Comparison of ENCODE assay signal across 9 cellular contexts in genomic region chr12:52041695-52042123, GRCh38. TPM values are rescaled to one million over a fixed set of nuclear protein-coding genes. Genes with fewer than 3 reads are reported as not detected.
DNase-seq lines count a peak whose midpoint lies in the region; ATAC-seq and TF ChIP-seq lines count a peak whose summit lies in the region.
"Had no signal": no experiment of that assay in that cellular context is flagged by ENCODE, and none has a peak within 500 bp of the region (broad histone marks: within the 10 kb centered on the region; RNA-seq: fewer than 3 reads in every experiment).

No MANE protein-coding gene starts in this region.

- H3K27ac ChIP-seq in tibial artery = peak overlapping the region; percentile 96

- no peak for TF ChIP-seq CTCF in tibial artery (IDR thresholded peaks at IDR 0.05)

- H3K9me3 ChIP-seq in tibial artery = no peaks in the 10 kb centered on the region

- no peaks in the 10 kb centered on the region for H3K27me3 ChIP-seq in tibial artery

- peaks cover 0 to 10% (median 0%) of the 10 kb centered on the region in 3 donors for H3K36me3 ChIP-seq in tibial artery

- intact Hi-C loops in left cardiac atrium (cut with DNase I) = no loop called here
- intact Hi-C loops in tibial artery (cut with DNase I; ENCODE audit: low total_unique reads) = no loop called here

- H3K4me3 ChIP-seq in tibial artery = no peak overlapping the region

- ATAC-seq in left cardiac atrium = peak; percentile 4 to 36
- no peak for ATAC-seq in GM19023 (IDR thresholded peaks at IDR 0.05; ENCODE audit: unreplicated experiment)

- H3K4me1 ChIP-seq in tibial artery = peaks cover 0 to 80% (median 66%) of the 10 kb centered on the region in 4 donors

- DNase-seq in activated gamma-delta T cell treated with Interleukin-2 at 50 U/mL for 16 hours = peak; percentile 59
- no peak for DNase-seq in activated gamma-delta T cell (lab: John Stamatoyannopoulos, UW)
- peak; percentile 60 for DNase-seq in activated T-cell treated with anti-CD3 and anti-CD28 coated beads, Interleukin-2, amount 50 U/mL, for 1 hour
- peak; percentile 72 for DNase-seq in left cardiac atrium
- peak in 1 of 2 donors; percentile 93 for DNase-seq in tibial artery
- DNase-seq in amniotic stem cell (lab: John Stamatoyannopoulos, UW) = no peak
- DNase-seq in medulla oblongata (ENCODE audit: extremely low spot score) = no peak

RNA-seq across cellular contexts. Expression of gene NR4A1, which starts 9.5 kb away (rescaled TPM):
- 100 to 1,000 TPM in 1 of 2 donors, 10 to 100 TPM in 1; 85.6 to 172 TPM for total RNA-seq in left cardiac atrium

RNA-seq across cellular contexts. Expression of gene ATG101, which starts 28.1 kb away (rescaled TPM):
- total RNA-seq in left cardiac atrium = 10 to 100 TPM; 25.2 to 28.7 TPM

RNA-seq across cellular contexts. Expression of gene TAMALIN, which starts 35.0 kb away (rescaled TPM):
- 10 to 100 TPM; 25.3 to 44.0 TPM for total RNA-seq in left cardiac atrium
- total RNA-seq: bronchial epithelial cell had no signal

RNA-seq across cellular contexts. Expression of gene SMIM41, which starts 37.8 kb away (rescaled TPM):
- under 1 TPM in 1 of 2 donors, not detected in 1; 0.27 TPM for total RNA-seq in left cardiac atrium

Comparison
In these comparisons a context has a peak if more than half of its experiments do, and no peak if none do; other contexts are left out.
1. DNase-seq: peak in activated gamma-delta T cell treated with Interleukin-2 at 50 U/mL for 16 hours (single experiment), activated T-cell treated with anti-CD3 and anti-CD28 coated beads, Interleukin-2, amount 50 U/mL, for 1 hour (single experiment) and left cardiac atrium (single experiment); none in activated gamma-delta T cell (single experiment), amniotic stem cell (single experiment) and medulla oblongata (single experiment).